ENCODE assay signal across 24 cellular contexts in the genomic region with DNA sequence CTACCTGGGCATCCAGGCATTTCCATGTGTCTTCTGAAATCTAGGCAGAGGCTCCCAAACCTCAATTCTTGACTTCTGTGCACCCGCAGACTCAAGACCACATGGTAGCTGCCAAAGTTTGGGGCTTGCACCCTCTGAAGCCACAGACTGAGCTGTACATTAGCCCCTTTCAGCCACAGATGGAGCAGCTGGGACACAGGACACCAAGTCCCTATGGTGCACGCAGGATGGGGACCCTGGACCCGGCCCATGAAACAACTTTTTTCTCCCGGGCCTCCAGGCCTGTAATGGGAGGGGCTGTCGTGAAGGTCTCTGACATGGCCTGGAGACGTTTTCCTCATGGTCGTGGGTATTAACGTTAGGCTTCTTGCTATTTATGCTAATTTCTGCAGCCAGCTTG.
"Had no signal": no experiment of that assay in that cellular context is flagged by ENCODE, and none has a peak within 500 bp of the region (broad histone marks: within the 10 kb centered on the region; RNA-seq: fewer than 3 reads in every experiment).

No MANE protein-coding gene starts in this region.

- H3K27me3 Mint-ChIP-seq: stimulated activated memory B cell treated with anti-CD40 and anti-IgM and Interleukin-4, amounts not matched to agents 10 μg/mL and 1 μg/mL and 100 μg/mL, for 72 hours; stimulated activated naive B cell treated with anti-CD40 and anti-IgM and Interleukin-4, amounts not matched to agents 10 μg/mL and 1 μg/mL and 100 μg/mL, for 72 hours; stimulated activated naive CD8-positive, alpha-beta T cell treated with anti-CD3 and anti-CD28 coated beads, Interleukin-15, amount 100 ng/mL, for 72 hours; stimulated activated naive CD8-positive, alpha-beta T cell treated with anti-CD3 and anti-CD28 coated beads, Interleukin-15, Interleukin-2, amounts not matched to agents 100 ng/mL and 50 ng/mL, for 24 hours; type B pancreatic cell had no signal

- H3K9me3 Mint-ChIP-seq: type B pancreatic cell had no signal

- H3K27ac Mint-ChIP-seq: stimulated activated effector memory CD8-positive, alpha-beta T cell treated with anti-CD3 and anti-CD28 coated beads, Interleukin-12 subunit alpha, Interleukin-12 subunit beta, amount 100 ng/mL, for 72 hours; stimulated activated memory B cell treated with anti-CD40 and anti-IgM and Interleukin-4, amounts not matched to agents 10 μg/mL and 1 μg/mL and 100 μg/mL, for 72 hours; stimulated activated naive B cell treated with anti-CD40 and anti-IgM and Interleukin-4, amounts not matched to agents 10 μg/mL and 1 μg/mL and 100 μg/mL, for 72 hours; stimulated activated naive CD8-positive, alpha-beta T cell treated with anti-CD3 and anti-CD28 coated beads, Interleukin-15, amount 100 ng/mL, for 72 hours; stimulated activated naive CD8-positive, alpha-beta T cell treated with anti-CD3 and anti-CD28 coated beads, Interleukin-15, Interleukin-2, amounts not matched to agents 100 ng/mL and 50 ng/mL, for 24 hours; type B pancreatic cell had no signal

- ATAC-seq: stimulated activated effector memory CD8-positive, alpha-beta T cell treated with anti-CD3 and anti-CD28 coated beads, Interleukin-12 subunit alpha, Interleukin-12 subunit beta, amount 100 ng/mL, for 72 hours; stimulated activated memory B cell treated with anti-CD40 and anti-IgM and Interleukin-4, amounts not matched to agents 10 μg/mL and 1 μg/mL and 100 μg/mL, for 72 hours; stimulated activated naive B cell treated with anti-CD40 and anti-IgM and Interleukin-4, amounts not matched to agents 10 μg/mL and 1 μg/mL and 100 μg/mL, for 72 hours; stimulated activated naive CD8-positive, alpha-beta T cell treated with anti-CD3 and anti-CD28 coated beads, Interleukin-15, amount 100 ng/mL, for 72 hours; stimulated activated naive CD8-positive, alpha-beta T cell treated with anti-CD3 and anti-CD28 coated beads, Interleukin-15, Interleukin-2, amounts not matched to agents 100 U/mL and 50 U/mL, for 24 hours; upper lobe of right lung had no signal

- H3K4me1 Mint-ChIP-seq: stimulated activated effector memory CD8-positive, alpha-beta T cell treated with anti-CD3 and anti-CD28 coated beads, Interleukin-12 subunit alpha, Interleukin-12 subunit beta, amount 100 ng/mL, for 72 hours; stimulated activated memory B cell treated with anti-CD40 and anti-IgM and Interleukin-4, amounts not matched to agents 10 μg/mL and 1 μg/mL and 100 μg/mL, for 72 hours; stimulated activated naive B cell treated with anti-CD40 and anti-IgM and Interleukin-4, amounts not matched to agents 10 μg/mL and 1 μg/mL and 100 μg/mL, for 72 hours; stimulated activated naive CD8-positive, alpha-beta T cell treated with anti-CD3 and anti-CD28 coated beads, Interleukin-15, amount 100 ng/mL, for 72 hours had no signal

- H3K4me3 Mint-ChIP-seq: stimulated activated effector memory CD8-positive, alpha-beta T cell treated with anti-CD3 and anti-CD28 coated beads, Interleukin-12 subunit alpha, Interleukin-12 subunit beta, amount 100 ng/mL, for 72 hours; stimulated activated memory B cell treated with anti-CD40 and anti-IgM and Interleukin-4, amounts not matched to agents 10 μg/mL and 1 μg/mL and 100 μg/mL, for 72 hours; stimulated activated naive B cell treated with anti-CD40 and anti-IgM and Interleukin-4, amounts not matched to agents 10 μg/mL and 1 μg/mL and 100 μg/mL, for 72 hours; stimulated activated naive CD8-positive, alpha-beta T cell treated with anti-CD3 and anti-CD28 coated beads, Interleukin-15, amount 100 ng/mL, for 72 hours; stimulated activated naive CD8-positive, alpha-beta T cell treated with anti-CD3 and anti-CD28 coated beads, Interleukin-15, Interleukin-2, amounts not matched to agents 100 ng/mL and 50 ng/mL, for 24 hours; type B pancreatic cell had no signal

- H3K36me3 Mint-ChIP-seq: stimulated activated effector memory CD8-positive, alpha-beta T cell treated with anti-CD3 and anti-CD28 coated beads, Interleukin-12 subunit alpha, Interleukin-12 subunit beta, amount 100 ng/mL, for 72 hours; stimulated activated memory B cell treated with anti-CD40 and anti-IgM and Interleukin-4, amounts not matched to agents 10 μg/mL and 1 μg/mL and 100 μg/mL, for 72 hours; stimulated activated naive B cell treated with anti-CD40 and anti-IgM and Interleukin-4, amounts not matched to agents 10 μg/mL and 1 μg/mL and 100 μg/mL, for 72 hours; type B pancreatic cell had no signal

- DNase-seq: stimulated activated CD4-positive, alpha-beta T cell treated with anti-CD3 and anti-CD28 coated beads, Interleukin-2, amount 100 ng/mL, for 48 hours; stimulated activated CD4-positive, alpha-beta T cell treated with anti-CD3 and anti-CD28 coated beads, Interleukin-4, amount 100 ng/mL, for 1 hour; stimulated activated CD4-positive, alpha-beta T cell treated with anti-CD3 and anti-CD28 coated beads, Interleukin-4, amount 100 ng/mL, for 24 hours; stimulated activated CD4-positive, alpha-beta T cell treated with anti-CD3 and anti-CD28 coated beads, Interleukin-4, amount 100 ng/mL, for 4 hours; stimulated activated CD8-positive, alpha-beta memory T cell treated with anti-CD3 and anti-CD28 coated beads, Interleukin-4, amount 100 ng/mL, for 48 hours; stimulated activated naive B cell treated with anti-CD40 and anti-IgM and Interleukin-4, amounts not matched to agents 10 μg/mL and 1 μg/mL and 100 μg/mL, for 72 hours; stimulated activated naive CD4-positive, alpha-beta T cell; stimulated activated naive CD4-positive, alpha-beta T cell treated with Interleukin-2 at 50 U/mL for 16 hours; stimulated activated naive CD8-positive, alpha-beta T cell treated with anti-CD3 and anti-CD28 coated beads, Interleukin-15, amount 100 ng/mL, for 72 hours; stimulated activated naive CD8-positive, alpha-beta T cell treated with anti-CD3 and anti-CD28 coated beads, Interleukin-15, Interleukin-2, amounts not matched to agents 100 U/mL and 50 U/mL, for 24 hours; stomach; substantia nigra; testis; thyroid gland; tibial artery; transverse colon; trophoblast cell; upper lobe of left lung; upper lobe of right lung; uterus had no signal
